ENCODE assay signal across 26 cellular contexts in genomic region chr1:61812916-61813315, GRCh38.
"Had no signal": no experiment of that assay in that cellular context is flagged by ENCODE, and none has a peak within 500 bp of the region (broad histone marks: within the 10 kb centered on the region; RNA-seq: fewer than 3 reads in every experiment).

No MANE protein-coding gene starts in this region.

- H3K4me3 ChIP-seq: colonic mucosa, gastroesophageal sphincter, heart left ventricle, hepatocyte, left lung, prostate gland, right atrium auricular region, smooth muscle cell, thyroid gland, vagina had no signal

- H3K27ac ChIP-seq: colonic mucosa, epithelial cell of prostate, gastroesophageal sphincter, heart left ventricle, hepatocyte, left lung, neutrophil, prostate gland, right atrium auricular region, thyroid gland, vagina had no signal

- H3K36me3 ChIP-seq: colonic mucosa, neutrophil, prostate gland, right atrium auricular region, thyroid gland, vagina had no signal

- H3K9me3 ChIP-seq: colonic mucosa, gastroesophageal sphincter, heart left ventricle, left lung, neutrophil, prostate gland, right atrium auricular region, thyroid gland, vagina had no signal

- H3K79me2 ChIP-seq: hepatocyte had no signal

- DNase-seq: colonic mucosa; effector CD8-positive, alpha-beta T cell; endodermal cell; foreskin fibroblast; heart left ventricle; left cardiac atrium; left lung; natural killer cell; stimulated activated CD4-positive, alpha-beta T cell treated with anti-CD3 and anti-CD28 coated beads, Interleukin-12 subunit alpha, Interleukin-12 subunit beta, amount 100 ng/mL, for 4 hours; stimulated activated CD4-positive, alpha-beta T cell treated with anti-CD3 and anti-CD28 coated beads, Interleukin-1b, Interleukin-23, amount 100 ng/mL, for 48 hours; stimulated activated CD4-positive, alpha-beta T cell treated with anti-CD3 and anti-CD28 coated beads, Interleukin-4, amount 100 ng/mL, for 1 hour; stimulated activated CD8-positive, alpha-beta memory T cell treated with anti-CD3 and anti-CD28 coated beads, Interleukin-4, amount 100 ng/mL, for 48 hours; stimulated activated naive CD4-positive, alpha-beta T cell; stimulated activated naive CD8-positive, alpha-beta T cell treated with anti-CD3 and anti-CD28 coated beads, Interleukin-15, amount 100 ng/mL, for 72 hours; thyroid gland; trophoblast cell had no signal

- ATAC-seq: esophagus mucosa; gastroesophageal sphincter; heart left ventricle; left cardiac atrium; left lung; natural killer cell; sciatic nerve; stimulated activated naive CD8-positive, alpha-beta T cell treated with anti-CD3 and anti-CD28 coated beads, Interleukin-15, amount 100 ng/mL, for 72 hours had no signal

- H3K27me3 ChIP-seq: colonic mucosa, gastroesophageal sphincter, heart left ventricle, hepatocyte, left lung, neutrophil, right atrium auricular region, thyroid gland, vagina had no signal

- H2AFZ ChIP-seq: hepatocyte had no signal

- H3K4me1 ChIP-seq: colonic mucosa, gastroesophageal sphincter, heart left ventricle, left lung, prostate gland, right atrium auricular region, thyroid gland, vagina had no signal

- H3K4me2 ChIP-seq: hepatocyte, smooth muscle cell had no signal
